ENCODE assay signal across 24 cellular contexts in genomic region chr7:46757006-46757405, GRCh38.
"Had no signal": no experiment of that assay in that cellular context is flagged by ENCODE, and none has a peak within 500 bp of the region (broad histone marks: within the 10 kb centered on the region; RNA-seq: fewer than 3 reads in every experiment).

No MANE protein-coding gene starts in this region.

- ATAC-seq: K562, Panc1, PC-3 had no signal

- H3K36me3 ChIP-seq: SJCRH30 had no signal

- H3K4me3 Mint-ChIP-seq: IgD-negative memory B cell had no signal

- H3K9me3 ChIP-seq: SJCRH30 had no signal

- H3K4me3 ChIP-seq: K562, SJCRH30, SK-N-MC had no signal

- H3K27me3 Mint-ChIP-seq: IgD-negative memory B cell had no signal

- H3K27me3 ChIP-seq: SJCRH30 had no signal

- H3K4me2 ChIP-seq: KMS-11 had no signal

- DNase-seq: Kasumi-1, MM.1S, NCI-H1092 treated with DMSO at 0.1 percent for 48 hours, NCI-H1436, NCI-H187, NCI-H2029, NCI-H2081 treated with DMSO at 0.1 percent for 48 hours, NCI-H2171, NCI-H226, NCI-H446, NCI-H510A, NCI-H524 treated with DMSO at 0.1 percent for 48 hours, NCI-H69, NCI-H774, PC-3, SHP77 treated with DMSO at 0.1 percent for 48 hours, SJCRH30 had no signal

- H3K27ac ChIP-seq: HL-60, KMS-11, RWPE1, SJCRH30, SK-N-MC had no signal

- H3K36me3 Mint-ChIP-seq: IgD-negative memory B cell had no signal

- H3K27ac Mint-ChIP-seq: IgD-negative memory B cell had no signal

- H3K9ac ChIP-seq: KMS-11 had no signal

- H3K4me1 Mint-ChIP-seq: IgD-negative memory B cell had no signal
